Comparison of ENCODE assay signal across 8 cellular contexts in the genomic region with DNA sequence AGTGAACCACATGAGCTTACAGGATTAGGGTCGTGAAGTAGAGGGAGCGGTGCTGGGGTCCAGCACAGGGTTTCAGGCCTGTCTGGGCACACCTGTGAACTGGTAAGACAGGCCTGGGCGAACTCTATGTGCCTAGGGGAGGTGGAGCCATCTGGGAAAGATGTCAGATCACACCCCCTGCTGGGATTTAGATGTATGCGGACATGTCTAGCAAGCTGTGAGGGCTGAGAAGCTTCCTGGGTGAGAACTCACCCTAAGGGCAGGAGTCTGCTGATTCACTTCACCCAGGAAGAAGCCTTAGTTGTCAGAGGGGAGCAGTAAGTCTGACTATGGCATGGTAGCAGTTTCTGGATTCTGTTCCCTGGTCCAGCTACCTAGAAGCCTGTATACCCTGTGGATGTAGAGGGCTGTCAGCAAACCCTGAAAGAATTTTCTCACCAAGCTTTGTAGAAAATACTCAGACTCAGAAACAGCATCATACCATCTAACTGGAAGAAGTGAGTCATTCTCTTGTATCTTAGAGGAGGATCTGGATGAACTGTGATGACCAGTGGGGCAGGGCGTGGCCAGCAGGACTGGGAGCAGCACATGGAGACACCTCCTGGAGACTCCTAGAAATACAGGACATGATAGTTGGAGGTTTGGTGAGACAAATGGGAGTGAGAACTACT. TPM values are rescaled to one million over a fixed set of nuclear protein-coding genes. Genes with fewer than 3 reads are reported as not detected.
DNase-seq lines count a peak whose midpoint lies in the region; ATAC-seq and TF ChIP-seq lines count a peak whose summit lies in the region.

No MANE protein-coding gene starts in this region.

- H3K27ac ChIP-seq in CD4-positive, alpha-beta T cell (ENCODE audit: low read depth, low read length): no peak overlapping the region

- H3K27me3 ChIP-seq in CD4-positive, alpha-beta T cell (ENCODE audit: control insufficient read depth, insufficient read depth, low read length): no peaks in the 10 kb centered on the region

- CTCF ChIA-PET in CD4-positive, alpha-beta T cell (lab: Charles Lee): no interaction called here

- peak; percentile 66 for ATAC-seq in GM19463 (IDR thresholded peaks at IDR 0.05; ENCODE audit: unreplicated experiment)
- no peak for ATAC-seq in CD4-positive, alpha-beta T cell (ENCODE audit: poor library complexity)
- no peak for ATAC-seq in HG02759 (IDR thresholded peaks at IDR 0.05; ENCODE audit: unreplicated experiment)

- POLR2A ChIA-PET in CD4-positive, alpha-beta T cell (lab: Charles Lee): no interaction called here

- no peaks in the 10 kb centered on the region for H3K4me1 Mint-ChIP-seq in CD4-positive, alpha-beta T cell (ENCODE audit: low read depth)

- DNase-seq in AG09319 (ENCODE audit: extremely low read depth, low read depth): peak; percentile 90
- DNase-seq in NCI-H524 (lab: John Stamatoyannopoulos, UW): peak; percentile 75 to 87
- DNase-seq in astrocyte of the hippocampus (ENCODE audit: low read depth, low spot score): peak; percentile 84
- peak; percentile 49 for DNase-seq in inferior parietal cortex (ENCODE audit: extremely low spot score)
- DNase-seq in stimulated activated CD8-positive, alpha-beta memory T cell treated with anti-CD3 and anti-CD28 coated beads, Interleukin-4, amount 100 ng/mL, for 24 hours (ENCODE audit: low read depth): peak; percentile 1
- no peak for DNase-seq in CD4-positive, alpha-beta T cell

- H3K4me3 Mint-ChIP-seq in CD4-positive, alpha-beta T cell: no peak overlapping the region

- H3K9me3 ChIP-seq in CD4-positive, alpha-beta T cell (ENCODE audit: control insufficient read depth, low read length): no peaks in the 10 kb centered on the region

- intact Hi-C loops in CD4-positive, alpha-beta T cell (cut with DNase I, micrococcal nuclease): loop anchor here in 1 of 2 experiments (10.0 kb wide), 1 partner anchor 829 kb away; no protein-coding TSS in a partner anchor

- H3K36me3 Mint-ChIP-seq in CD4-positive, alpha-beta T cell (ENCODE audit: low read depth): no peaks in the 10 kb centered on the region

- no peaks in the 10 kb centered on the region for H3K27me3 Mint-ChIP-seq in CD4-positive, alpha-beta T cell

- H3K27ac Mint-ChIP-seq in CD4-positive, alpha-beta T cell: no peak overlapping the region

- peak; percentile 64 for TF ChIP-seq CTCF in AG09319 (IDR thresholded peaks at IDR 0.05; ENCODE audit: low read depth, low read length)
- TF ChIP-seq CTCF in CD4-positive, alpha-beta T cell (IDR thresholded peaks at IDR 0.05): no peak

- H3K9me3 Mint-ChIP-seq in CD4-positive, alpha-beta T cell: no peaks in the 10 kb centered on the region

RNA-seq across cellular contexts. Expression of gene PYGL, which starts 11.2 kb away (rescaled TPM):
- total RNA-seq in CD4-positive, alpha-beta T cell: under 1 TPM; 0.59 to 0.69 TPM

Comparison
In these comparisons a context has a peak if more than half of its experiments do, and no peak if none do; other contexts are left out.
1. DNase-seq: peak in AG09319 (single experiment), NCI-H524 (2 of 2), astrocyte of the hippocampus (single experiment), inferior parietal cortex (single experiment) and stimulated activated CD8-positive, alpha-beta memory T cell treated with anti-CD3 and anti-CD28 coated beads, Interleukin-4, amount 100 ng/mL, for 24 hours (single experiment); none in CD4-positive, alpha-beta T cell (0 of 10).